ENCODE assay signal across 9 cellular contexts in the genomic region with DNA sequence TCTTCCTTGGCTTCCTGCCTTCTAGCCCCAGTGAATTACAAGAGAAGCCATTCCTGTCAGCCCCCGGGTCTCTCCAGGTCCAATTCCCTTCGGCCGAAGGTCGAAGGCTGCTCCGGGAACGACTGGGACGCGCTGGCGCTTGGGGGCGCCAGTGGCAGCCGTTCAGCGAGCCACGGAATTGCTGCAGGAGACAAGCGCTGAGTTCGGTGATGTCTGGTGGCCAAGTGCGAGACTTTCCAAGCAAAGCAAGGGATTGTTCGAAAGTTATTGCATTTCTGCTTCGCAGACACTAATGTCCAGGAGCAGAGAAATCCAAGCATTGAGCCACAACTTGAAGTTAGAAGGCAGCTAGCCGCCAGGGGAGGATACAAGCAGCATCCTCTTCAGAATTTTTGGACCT. TPM values are rescaled to one million over a fixed set of nuclear protein-coding genes. Genes with fewer than 3 reads are reported as not detected.
A peak's percentile ranks its signal among the peaks of the same experiment; 100 is the strongest.
DNase-seq lines count a peak whose midpoint lies in the region; ATAC-seq, FAIRE-seq and TF ChIP-seq lines count a peak whose summit lies in the region.
"Had no signal": no experiment of that assay in that cellular context is flagged by ENCODE, and none has a peak within 500 bp of the region (broad histone marks: within the 10 kb centered on the region; RNA-seq: fewer than 3 reads in every experiment).

No MANE protein-coding gene starts in this region.

- H4K20me1 ChIP-seq in SK-N-SH (ENCODE audit: insufficient read depth), result no peaks in the 10 kb centered on the region

- CTCF ChIA-PET in SK-N-SH (lab: Yijun Ruan, JAX), result interaction anchor here (0.6 to 10.1 kb wide), 34 partner anchors 8 to 700 kb away, joined by 3 to 109 read pairs (median 4); no protein-coding TSS in a partner anchor

- peak overlapping the region; percentile 94 for H3K4me2 ChIP-seq in SK-N-SH

- H3K9me3 ChIP-seq in cardiac muscle cell (ENCODE audit: low read depth), result no peaks in the 10 kb centered on the region
- no peaks in the 10 kb centered on the region for H3K9me3 ChIP-seq in SK-N-SH
- H3K9me3 ChIP-seq in heart right ventricle, result no peaks in the 10 kb centered on the region

- no peak overlapping the region for H3K9ac ChIP-seq in SK-N-SH
- H3K9ac ChIP-seq in rectal smooth muscle tissue (ENCODE audit: low read length), result no peak overlapping the region

- H3K36me3 ChIP-seq in cardiac muscle cell (no peaks in the 10 kb centered on the region), SK-N-SH (replicated peaks in 1 of 2; ENCODE audit: control insufficient read depth in 1 of 2, insufficient read depth in 2 of 2, low read length in 1 of 2) (peaks cover 0 to 3% of the 10 kb centered on the region in 2 experiments), heart right ventricle (no peaks in the 10 kb centered on the region), rectal smooth muscle tissue (ENCODE audit: control insufficient read depth, insufficient read depth, low read length) (no peaks in the 10 kb centered on the region)

- no peak for TF ChIP-seq POLR2A in GM12891 (IDR thresholded peaks at IDR 0.05; ENCODE audit: low read depth, low read length)

- H3K4me3 ChIP-seq in cardiac muscle cell (no peak overlapping the region), SK-N-SH (ENCODE audit: low read depth in 2 of 2, low read length in 1 of 2) (peak overlapping the region; percentile 69 to 83), heart right ventricle (peak overlapping the region in 5 of 10 donors; percentile 2 to 54 (median 46)), rectal smooth muscle tissue (ENCODE audit: low read length) (peak overlapping the region; percentile 63)

- peaks cover 8% of the 10 kb centered on the region for H3F3A ChIP-seq in SK-N-SH (replicated peaks; ENCODE audit: insufficient read depth)

- POLR2A ChIA-PET in SK-N-SH (lab: Yijun Ruan, JAX), result no interaction called here

- peak overlapping the region; percentile 93 for H2AFZ ChIP-seq in SK-N-SH (ENCODE audit: low read depth)

- no peak overlapping the region for H3K27ac ChIP-seq in cardiac muscle cell
- H3K27ac ChIP-seq in SK-N-SH (ENCODE audit: low read depth in 2 of 2, low read length in 1 of 2), result peak overlapping the region in 1 of 2 experiments; percentile 81; a peak in 1 of 4 replicates
- no peak overlapping the region for H3K27ac ChIP-seq in heart right ventricle
- H3K27ac ChIP-seq in rectal smooth muscle tissue (ENCODE audit: low read depth, low read length), result no peak overlapping the region

- TF ChIP-seq RAD21 in SK-N-SH (IDR thresholded peaks at IDR 0.05; ENCODE audit: low read length), result peak; percentile 86

- TF ChIP-seq CTCF in cardiac muscle cell (IDR thresholded peaks at IDR 0.05; ENCODE audit: low read depth, low read length), result peak; percentile 73
- peak; percentile 81 for TF ChIP-seq CTCF in SK-N-SH (IDR thresholded peaks at IDR 0.05)
- peak in 6 of 9 donors; percentile 27 to 53 (median 34) for TF ChIP-seq CTCF in heart right ventricle (IDR thresholded peaks at IDR 0.05)

- peaks cover 96% of the 10 kb centered on the region for H3K27me3 ChIP-seq in cardiac muscle cell
- no peaks in the 10 kb centered on the region for H3K27me3 ChIP-seq in SK-N-SH (ENCODE audit: insufficient read depth)
- H3K27me3 ChIP-seq in heart right ventricle, result peaks cover 0 to 85% (median 71%) of the 10 kb centered on the region in 7 donors
- H3K27me3 ChIP-seq in rectal smooth muscle tissue (ENCODE audit: control insufficient read depth, insufficient read depth, low read length), result peaks cover 2% of the 10 kb centered on the region

- FAIRE-seq in GM12891 (lab: Jason Lieb, UNC), result no peak

- H3K9me2 ChIP-seq in SK-N-SH, result no peaks in the 10 kb centered on the region

- 4% methylated on average over 9 of the region's 19 CpGs for WGBS in SK-N-SH (ENCODE audit: low lambda C conversion rate)
- 2% methylated on average over 19 of the region's 19 CpGs for WGBS in heart right ventricle, 2 donors

- ATAC-seq in heart right ventricle, result peak in 4 of 8 donors; percentile 48 to 78 (median 60)
- no peak for ATAC-seq in GM19328 (IDR thresholded peaks at IDR 0.05; ENCODE audit: unreplicated experiment)

- TF ChIP-seq EP300 in SK-N-SH (IDR thresholded peaks at IDR 0.05; ENCODE audit: borderline replicate concordance in 1 of 2, low read depth in 1 of 2, low read length in 1 of 2), result no peak

- H3K79me2 ChIP-seq in SK-N-SH (ENCODE audit: insufficient read depth), result no peaks in the 10 kb centered on the region

- intact Hi-C loops in cardiac septum (cut with DNase I) (no loop called here), heart right ventricle (cut with DNase I) (loop anchor here in 1 of 10 donors (10.0 kb wide), 1 partner anchor 148 kb away; no protein-coding TSS in a partner anchor)

- DNase-seq in cardiac muscle cell (ENCODE audit: low read depth in 1 of 2, low spot score in 1 of 2) (peak; percentile 53 to 74), cardiac septum (ENCODE audit: low spot score) (no peak), SK-N-SH (peak; percentile 67), heart right ventricle (peak in 1 of 2 donors; percentile 22), GM12891 (ENCODE audit: insufficient read length, low spot score) (no peak), T1000 (lab: John Stamatoyannopoulos, UW) (no peak)

- H3K4me1 ChIP-seq in cardiac muscle cell (ENCODE audit: low read depth) (peaks cover 16% of the 10 kb centered on the region), SK-N-SH (ENCODE audit: control insufficient read depth in 1 of 2, insufficient read depth in 2 of 2, low read depth in 1 of 2, low read length in 1 of 2) (peaks cover 0 to 15% of the 10 kb centered on the region in 2 experiments; a peak in 2 of 4 replicates), heart right ventricle (peaks cover 0 to 33% (median 22%) of the 10 kb centered on the region in 9 donors), rectal smooth muscle tissue (ENCODE audit: control insufficient read depth, insufficient read depth, low read length) (peaks cover 9% of the 10 kb centered on the region)

TF ChIP-seq in SK-N-SH, 30 proteins besides CTCF, POLR2A, EP300 and RAD21 (continues in another document):
- TF ChIP-seq FOXJ3 (CRISPR knock-in tag; IDR thresholded peaks at IDR 0.05) (no peak), FOXM1 (IDR thresholded peaks at IDR 0.05; ENCODE audit: low read depth) (no peak), GATA2 (CRISPR knock-in tag; IDR thresholded peaks at IDR 0.05) (no peak), POLR2AphosphoS5 (IDR thresholded peaks at IDR 0.05; ENCODE audit: low read depth, low read length) (no peak), FOSL2 (IDR thresholded peaks at IDR 0.05; ENCODE audit: borderline replicate concordance, low read depth) (no peak), YY1 (IDR thresholded peaks at IDR 0.05; ENCODE audit: low read depth) (no peak), GABPA (IDR thresholded peaks at IDR 0.05; ENCODE audit: low read depth) (no peak), SMC3 (IDR thresholded peaks at IDR 0.05; ENCODE audit: low read depth, low read length) (peak; percentile 86), SIN3A (IDR thresholded peaks at IDR 0.05; ENCODE audit: borderline replicate concordance, low read depth, low read length) (peak; percentile 56; the same call in 1 of the 2 replicates), JUND (IDR thresholded peaks at IDR 0.05) (no peak), EZH2phosphoT487 (IDR thresholded peaks at IDR 0.05; ENCODE audit: borderline replicate concordance, low read depth) (no peak)
- TF ChIP-seq, protein P1, sequence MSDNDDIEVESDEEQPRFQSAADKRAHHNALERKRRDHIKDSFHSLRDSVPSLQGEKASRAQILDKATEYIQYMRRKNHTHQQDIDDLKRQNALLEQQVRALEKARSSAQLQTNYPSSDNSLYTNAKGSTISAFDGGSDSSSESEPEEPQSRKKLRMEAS (IDR thresholded peaks at IDR 0.05; ENCODE audit: low read depth), result peak; percentile 47; the same call in 1 of the 2 replicates

TF ChIP-seq in GM12891, 5 proteins besides CTCF, POLR2A, EP300 and RAD21:
- TF ChIP-seq POLR2AphosphoS5 (IDR thresholded peaks at IDR 0.05; ENCODE audit: low read depth, low read length) (no peak), PAX5 (IDR thresholded peaks at IDR 0.05; ENCODE audit: insufficient read depth, low read length, severe bottlenecking) (no peak), SPI1 (IDR thresholded peaks at IDR 0.05; ENCODE audit: low read depth, low read length) (no peak), TAF1 (IDR thresholded peaks at IDR 0.05; ENCODE audit: low read depth, low read length) (no peak), POU2F2 (IDR thresholded peaks at IDR 0.05; ENCODE audit: low read depth, low read length) (no peak)

RNA-seq across cellular contexts. Expression of a gene that starts 1.1 kb away (rescaled TPM):
- total RNA-seq in cardiac muscle cell, result 0.06 and 0.07 TPM in 2 replicates
- polyA plus RNA-seq in cardiac muscle cell, result 0.23 TPM in 1 of 2 replicates, not detected in the other
- 1.4 TPM for total RNA-seq in cardiac septum
- 53.1 and 55.7 TPM in 2 replicates for polyA plus RNA-seq in SK-N-SH (2012; rRNA removed)
- 51.2 and 54.9 TPM in 2 replicates for polyA plus RNA-seq in SK-N-SH (2012; cell fraction: cytosol; rRNA removed)
- 38.2 and 47.2 TPM in 2 replicates for polyA plus RNA-seq in SK-N-SH (2012; cell fraction: nucleus; rRNA removed)
- 1 to 10 TPM in 7 of 10 donors, under 1 TPM in 3; 0.18 to 3.9 (median 2.2) TPM for total RNA-seq in heart right ventricle
- polyA plus RNA-seq in heart right ventricle, result 1 to 10 TPM in 1 of 2 donors, under 1 TPM in 1; 0.15 to 1.2 TPM
- not detected for polyA plus RNA-seq in GM12891 (2012; ENCODE audit: low read depth, missing spikeins)
- total RNA-seq: dermis microvascular lymphatic vessel endothelial cell had no signal

Comparison
In these comparisons a context has a peak if more than half of its experiments do, and no peak if none do; other contexts are left out.
1. DNase-seq: peak in cardiac muscle cell (2 of 2) and SK-N-SH (single experiment); none in cardiac septum (single experiment), GM12891 (single experiment) and T1000 (single experiment).
2. Peak in every context shown above with its lines, with median percentiles within 50 percentile points of each other: CTCF ChIP-seq.